In genomic region chr4:141023051-141023450, GRCh38 we compare ENCODE assay signal across 1 cellular context.
TF ChIP-seq lines count a peak whose summit lies in the region.

No MANE protein-coding gene starts in this region.

TF ChIP-seq in HepG2, 621 proteins besides CTCF, POLR2A, EP300 and RAD21 (continued from another document):
- no peak for TF ChIP-seq ZBTB40 (IDR thresholded peaks at IDR 0.05)
- no peak for TF ChIP-seq ZBTB40 (CRISPR knock-in tag; IDR thresholded peaks at IDR 0.05)
- TF ChIP-seq KDM4B (CRISPR knock-in tag; IDR thresholded peaks at IDR 0.05): no peak
- no peak for TF ChIP-seq NCOR1 (IDR thresholded peaks at IDR 0.05; ENCODE audit: borderline replicate concordance, low read length)
- TF ChIP-seq CREB1 (IDR thresholded peaks at IDR 0.05): peak; percentile 58
- no peak for TF ChIP-seq CREB1 (CRISPR knock-in tag; IDR thresholded peaks at IDR 0.05)
